Comparison of ENCODE assay signal across 8 cellular contexts in the genomic region with DNA sequence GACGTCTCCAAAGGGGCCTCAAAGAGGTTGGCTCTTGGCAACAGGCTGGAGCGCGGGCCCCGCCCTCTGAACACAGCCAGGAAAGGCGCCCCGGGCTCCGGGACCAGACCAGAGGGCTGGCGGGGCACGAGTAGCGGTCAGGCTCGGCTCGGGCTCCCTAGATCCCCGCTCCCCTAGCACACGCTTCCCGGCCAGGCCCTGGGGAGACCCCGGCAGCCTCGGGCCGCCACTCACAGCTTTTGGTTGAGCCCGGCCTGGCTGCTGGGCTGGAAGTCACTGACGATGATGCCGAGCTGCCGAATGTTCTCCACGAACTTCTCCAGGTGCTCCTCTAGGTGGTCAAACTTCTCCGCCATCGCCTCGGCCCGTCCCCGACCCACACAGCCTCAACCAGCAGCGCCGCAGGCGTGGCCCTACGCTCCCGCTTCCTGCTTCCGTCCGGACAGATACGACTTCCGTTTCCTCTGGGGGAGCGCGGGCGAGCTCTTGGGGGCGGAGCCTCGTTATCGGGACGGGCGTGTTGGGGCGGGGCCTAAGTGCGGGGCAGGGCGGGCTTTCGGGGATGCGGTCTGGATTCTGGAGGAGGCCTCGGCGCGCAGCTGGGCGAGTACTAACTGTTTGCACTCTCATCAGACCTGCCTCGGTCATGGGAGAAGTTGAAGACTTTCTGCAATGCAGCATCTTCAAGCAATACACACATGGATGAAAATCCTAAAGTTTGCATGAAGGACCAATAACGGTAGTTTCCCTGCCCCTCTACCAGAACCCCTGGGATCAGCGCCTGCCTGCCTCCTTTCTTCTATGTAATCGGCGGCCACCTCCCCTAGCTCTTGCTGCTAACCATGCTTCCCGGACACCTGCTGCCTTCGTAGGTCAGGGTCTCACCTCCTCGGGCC. TPM values are rescaled to one million over a fixed set of nuclear protein-coding genes. Genes with fewer than 3 reads are reported as not detected.
DNase-seq lines count a peak whose midpoint lies in the region; ATAC-seq and TF ChIP-seq lines count a peak whose summit lies in the region.

A gene with protein sequence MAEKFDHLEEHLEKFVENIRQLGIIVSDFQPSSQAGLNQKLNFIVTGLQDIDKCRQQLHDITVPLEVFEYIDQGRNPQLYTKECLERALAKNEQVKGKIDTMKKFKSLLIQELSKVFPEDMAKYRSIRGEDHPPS (minus strand): TSS at position 420 of the 896 bp plus-strand sequence. CDS start 64 bp downstream, at position 356.

- H3K4me3 ChIP-seq in duodenal mucosa (ENCODE audit: low read depth in 1 of 2, low read length in 2 of 2) (peak within 1 kb of the TSS; percentile 90 to 94), lower leg skin (ENCODE audit: low read depth, poor library complexity, severe bottlenecking) (peak within 1 kb of the TSS; percentile 74)

- DNase-seq in CD14-positive monocyte (ENCODE audit: low spot score) = peak; percentile 88
- peak; percentile 95 for DNase-seq in NCI-H82 (lab: John Stamatoyannopoulos, UW)
- peak; percentile 98 for DNase-seq in activated CD4-positive, alpha-beta T cell treated with anti-CD3 and anti-CD28 coated beads, Interleukin-2, amount 50 U/mL, for 48 hours
- peak; percentile 93 to 99 for DNase-seq in lower leg skin (ENCODE audit: low spot score in 2 of 2)
- peak; percentile 95 to 96 for DNase-seq in stimulated activated CD4-positive, alpha-beta T cell treated with anti-CD3 and anti-CD28 coated beads, Interleukin-4, amount 100 ng/mL, for 48 hours (ENCODE audit: low read depth in 2 of 2)

- 2 to 4% methylated on average over 43 to 55 of the region's 62 CpGs for WGBS in lower leg skin, 2 donors

- H3K27me3 Mint-ChIP-seq in CD14-positive monocyte (ENCODE audit: low read depth in 3 of 3) = peaks cover 7 to 15% (median 12%) of the 10 kb centered on the region in 3 donors

- TF ChIP-seq CTCF in CD14-positive monocyte (IDR thresholded peaks at IDR 0.05) (no peak), lower leg skin (IDR thresholded peaks at IDR 0.05) (no peak)

- intact Hi-C loops in CD14-positive monocyte (cut with micrococcal nuclease) = loop anchor here (10.0 kb wide), 2 partner anchors 366 to 1496 kb away; no protein-coding TSS in a partner anchor
- intact Hi-C loops in lower leg skin (cut with DNase I; ENCODE audit: low total_unique reads) = no loop called here

- no peak for TF ChIP-seq POLR2A in lower leg skin (IDR thresholded peaks at IDR 0.05)

- peaks cover 13 to 24% of the 10 kb centered on the region in 2 donors for H3K4me1 ChIP-seq in duodenal mucosa (ENCODE audit: control insufficient read depth in 1 of 2, insufficient read depth in 2 of 2, low read length in 2 of 2)

- H3K36me3 Mint-ChIP-seq in CD14-positive monocyte = peaks cover 32% of the 10 kb centered on the region in 2 donors

- no peaks in the 10 kb centered on the region for H3K27me3 ChIP-seq in duodenal mucosa (ENCODE audit: control insufficient read depth in 1 of 2, insufficient read depth in 2 of 2, low read length in 2 of 2)

- peak; percentile 98 for ATAC-seq in GM19397 (IDR thresholded peaks at IDR 0.05; ENCODE audit: unreplicated experiment)
- peak; percentile 99 for ATAC-seq in HG03571 (IDR thresholded peaks at IDR 0.05; ENCODE audit: unreplicated experiment)

- H3K9ac ChIP-seq in duodenal mucosa (ENCODE audit: low read depth in 1 of 2, low read length in 2 of 2) = peak within 1 kb of the TSS; percentile 77 to 86

- peak within 1 kb of the TSS; percentile 74 for H3K27ac ChIP-seq in duodenal mucosa (ENCODE audit: low read depth, low read length)

- H3K4me1 Mint-ChIP-seq in CD14-positive monocyte = peaks cover 24% of the 10 kb centered on the region

- peaks cover 21 to 31% of the 10 kb centered on the region in 2 donors for H3K36me3 ChIP-seq in duodenal mucosa (ENCODE audit: control insufficient read depth in 1 of 2, insufficient read depth in 2 of 2, low read length in 2 of 2)

- H3K9me3 ChIP-seq in duodenal mucosa (ENCODE audit: control insufficient read depth in 1 of 2, low read length in 2 of 2) = no peaks in the 10 kb centered on the region

- peak within 1 kb of the TSS; percentile 99 to 100 for H3K4me3 Mint-ChIP-seq in CD14-positive monocyte

- H3K9me3 Mint-ChIP-seq in CD14-positive monocyte = peaks cover 0 to 2% (median 0%) of the 10 kb centered on the region in 7 donors

- H3K27ac Mint-ChIP-seq in CD14-positive monocyte = peak within 1 kb of the TSS; percentile 89 to 97 (median 95)

RNA-seq across cellular contexts. Expression of the gene that starts here (rescaled TPM):
- 10 to 100 TPM; 47.3 to 47.8 TPM for polyA plus RNA-seq in CD14-positive monocyte
- total RNA-seq in lower leg skin = 10 to 100 TPM; 18.5 to 30.4 (median 24.9) TPM

Comparison
In these comparisons a context has a peak if more than half of its experiments do, and no peak if none do; other contexts are left out.
1. Peak in every context shown above with its lines: DNase-seq, ATAC-seq, H3K4me3 ChIP-seq and H3K27ac ChIP-seq.